In genomic region chr2:10661846-10662245, GRCh38 we compare ENCODE assay signal across 33 cellular contexts. TPM values are rescaled to one million over a fixed set of nuclear protein-coding genes. Genes with fewer than 3 reads are reported as not detected.
"Had no signal": no experiment of that assay in that cellular context is flagged by ENCODE, and none has a peak within 500 bp of the region (broad histone marks: within the 10 kb centered on the region; RNA-seq: fewer than 3 reads in every experiment).

No MANE protein-coding gene starts in this region.

- H3K27ac ChIP-seq: body of pancreas, cardiac muscle cell, colonic mucosa, gastrocnemius medialis, heart left ventricle, hepatocyte had no signal

- H3K4me2 ChIP-seq: hepatocyte had no signal

- H3K4me3 ChIP-seq: body of pancreas, cardiac muscle cell, colonic mucosa, gastrocnemius medialis, heart left ventricle, hepatocyte had no signal

- DNase-seq: activated CD4-positive, alpha-beta memory T cell treated with anti-CD3 and anti-CD28 coated beads for 36 hours; activated CD4-positive, alpha-beta T cell treated with anti-CD3 and anti-CD28 coated beads for 36 hours; activated CD4-positive, CD25-positive, alpha-beta regulatory T cell; activated CD4-positive, CD25-positive, alpha-beta regulatory T cell treated with anti-CD3 and anti-CD28 coated beads, Interleukin-2, amount 50 U/mL, for 72 hours; activated CD8-positive, alpha-beta memory T cell treated with anti-CD3 and anti-CD28 coated beads, Interleukin-2, amount 10 ng/mL, durations not matched to agents 7 days and 5 days; activated CD8-positive, alpha-beta memory T cell treated with anti-CD3 and anti-CD28 coated beads, Interleukin-2, amount 50 U/mL, for 4 hours; activated CD8-positive, alpha-beta T cell treated with anti-CD3 and anti-CD28 coated beads, Interleukin-2, amount 10 ng/mL, durations not matched to agents 7 days and 5 days; activated effector memory CD4-positive, alpha-beta T cell treated with anti-CD3 and anti-CD28 coated beads, Interleukin-2, amount 50 U/mL, for 16 hours; activated naive CD4-positive, alpha-beta T cell treated with anti-CD3 and anti-CD28 coated beads for 36 hours; activated naive CD8-positive, alpha-beta T cell treated with anti-CD3 and anti-CD28 coated beads, Interleukin-2, amount 10 ng/mL, durations not matched to agents 7 days and 5 days; activated T-cell treated with anti-CD3 and anti-CD28 coated beads, Interleukin-2, amount 50 U/mL, for 1 hour; activated T-cell treated with anti-CD3 and anti-CD28 coated beads, Interleukin-2, amount 50 U/mL, for 48 hours; amniotic stem cell; anterior cingulate cortex; body of pancreas; central memory CD4-positive, alpha-beta T cell; cerebellar nuclear complex; colonic mucosa; effector memory CD4-positive, alpha-beta T cell; endodermal cell; foreskin fibroblast; gastrocnemius medialis; glutamatergic neuron; heart left ventricle; T-helper 1 cell; T-helper 17 cell; T1000 had no signal

- H2AFZ ChIP-seq: hepatocyte had no signal

- H3K79me2 ChIP-seq: hepatocyte had no signal

- H3K4me1 ChIP-seq: colonic mucosa, gastrocnemius medialis had no signal

- H3K9me3 ChIP-seq: body of pancreas, colonic mucosa, gastrocnemius medialis, heart left ventricle had no signal

- H3K27me3 ChIP-seq: body of pancreas, cardiac muscle cell, colonic mucosa, gastrocnemius medialis, heart left ventricle, hepatocyte had no signal

RNA-seq across cellular contexts. Expression of gene ATP6V1C2, which starts 59.6 kb away (rescaled TPM):
- total RNA-seq: activated CD4-positive, alpha-beta memory T cell treated with anti-CD3 and anti-CD28 coated beads for 36 hours; activated CD4-positive, alpha-beta T cell treated with anti-CD3 and anti-CD28 coated beads for 36 hours; activated CD4-positive, alpha-beta T cell treated with anti-CD3 and anti-CD28 coated beads, Interleukin-2, amount 10 ng/mL, durations not matched to agents 24 days and 14 days; activated CD8-positive, alpha-beta memory T cell treated with anti-CD3 and anti-CD28 coated beads for 36 hours; activated CD8-positive, alpha-beta memory T cell treated with anti-CD3 and anti-CD28 coated beads, Interleukin-2, amount 10 ng/mL, durations not matched to agents 7 days and 5 days; activated CD8-positive, alpha-beta T cell treated with anti-CD3 and anti-CD28 coated beads, Interleukin-2, amount 10 ng/mL, durations not matched to agents 7 days and 5 days; activated naive CD4-positive, alpha-beta T cell treated with anti-CD3 and anti-CD28 coated beads for 36 hours; activated naive CD8-positive, alpha-beta T cell treated with anti-CD3 and anti-CD28 coated beads, Interleukin-2, amount 10 ng/mL, durations not matched to agents 7 days and 5 days; activated T-helper 2 cell treated with anti-CD3 and anti-CD28 coated beads, Interferon-gamma antibody, Interleukin-2, Interleukin-4, amounts not matched to agents 10 μg/mL and 5 μg/mL and 100 μg/mL, durations not matched to agents 14 hours and 24 hours and 36 hours; epithelial cell of proximal tubule; gastrocnemius medialis; T-helper 17 cell had no signal
